In the genomic region with DNA sequence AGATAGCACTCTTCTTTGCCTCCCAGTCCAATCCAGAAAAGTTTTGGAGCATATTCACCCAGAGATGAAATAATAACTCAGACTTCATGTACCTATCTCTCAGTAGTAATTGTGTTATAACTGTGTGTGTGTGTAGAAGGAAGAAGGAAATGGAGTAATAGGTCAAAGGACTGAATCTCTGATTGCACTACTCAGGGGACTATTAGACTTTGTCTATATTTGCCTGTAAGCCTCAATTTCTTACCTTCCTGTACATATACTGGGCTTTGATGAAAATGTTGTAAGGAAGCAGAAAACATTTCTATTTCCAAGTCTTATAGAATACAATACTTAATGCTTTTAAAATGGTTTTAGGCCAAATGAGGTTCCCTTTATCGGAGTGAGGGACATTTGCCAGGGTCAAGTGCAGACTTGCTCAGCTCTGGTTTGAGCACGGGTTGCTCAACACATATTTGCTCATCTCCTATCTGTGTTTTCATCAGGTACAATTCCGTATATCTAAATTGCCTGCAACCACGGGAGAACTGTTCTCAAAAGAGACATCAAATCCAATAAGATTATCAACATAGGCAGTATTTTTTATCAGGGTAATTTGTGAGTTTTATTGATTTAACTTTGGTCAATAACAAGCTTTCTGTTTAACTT, we compare ENCODE assay signal across 1 cellular context.
TF ChIP-seq lines count a peak whose summit lies in the region.

No MANE protein-coding gene starts in this region.

TF ChIP-seq in liver, 16 proteins besides CTCF, POLR2A, EP300 and RAD21 (continued from another document):
- TF ChIP-seq SP1 (IDR thresholded peaks at IDR 0.05) (peak; percentile 49), HNF4G (IDR thresholded peaks at IDR 0.05) (peak; percentile 70), FOXA1 (IDR thresholded peaks at IDR 0.05) (no peak), GABPA (IDR thresholded peaks at IDR 0.05 in 1 of 2, conservative IDR thresholded peaks at IDR 0.05 in 1 of 2) (no peak), YY1 (IDR thresholded peaks at IDR 0.05) (peak; percentile 41), HNF4A (conservative IDR thresholded peaks at IDR 0.05) (peak; percentile 83 to 90), JUND (IDR thresholded peaks at IDR 0.05) (peak in 1 of 2 donors; percentile 66), NR2F2 (IDR thresholded peaks at IDR 0.05) (peak; percentile 41), TAF1 (conservative IDR thresholded peaks at IDR 0.05) (no peak), RXRA (IDR thresholded peaks at IDR 0.05) (peak; percentile 54 to 65), EGR1 (IDR thresholded peaks at IDR 0.05; ENCODE audit: low read depth in 2 of 2) (no peak)
- TF ChIP-seq, protein P1, sequence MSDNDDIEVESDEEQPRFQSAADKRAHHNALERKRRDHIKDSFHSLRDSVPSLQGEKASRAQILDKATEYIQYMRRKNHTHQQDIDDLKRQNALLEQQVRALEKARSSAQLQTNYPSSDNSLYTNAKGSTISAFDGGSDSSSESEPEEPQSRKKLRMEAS (IDR thresholded peaks at IDR 0.05) = peak; percentile 43
- TF ChIP-seq, protein P2, sequence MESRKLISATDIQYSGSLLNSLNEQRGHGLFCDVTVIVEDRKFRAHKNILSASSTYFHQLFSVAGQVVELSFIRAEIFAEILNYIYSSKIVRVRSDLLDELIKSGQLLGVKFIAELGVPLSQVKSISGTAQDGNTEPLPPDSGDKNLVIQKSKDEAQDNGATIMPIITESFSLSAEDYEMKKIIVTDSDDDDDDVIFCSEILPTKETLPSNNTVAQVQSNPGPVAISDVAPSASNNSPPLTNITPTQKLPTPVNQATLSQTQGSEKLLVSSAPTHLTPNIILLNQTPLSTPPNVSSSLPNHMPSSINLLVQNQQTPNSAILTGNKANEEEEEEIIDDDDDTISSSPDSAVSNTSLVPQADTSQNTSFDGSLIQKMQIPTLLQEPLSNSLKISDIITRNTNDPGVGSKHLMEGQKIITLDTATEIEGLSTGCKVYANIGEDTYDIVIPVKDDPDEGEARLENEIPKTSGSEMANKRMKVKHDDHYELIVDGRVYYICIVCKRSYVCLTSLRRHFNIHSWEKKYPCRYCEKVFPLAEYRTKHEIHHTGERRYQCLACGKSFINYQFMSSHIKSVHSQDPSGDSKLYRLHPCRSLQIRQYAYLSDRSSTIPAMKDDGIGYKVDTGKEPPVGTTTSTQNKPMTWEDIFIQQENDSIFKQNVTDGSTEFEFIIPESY (IDR thresholded peaks at IDR 0.05) = peak; percentile 32
- TF ChIP-seq, protein P3, sequence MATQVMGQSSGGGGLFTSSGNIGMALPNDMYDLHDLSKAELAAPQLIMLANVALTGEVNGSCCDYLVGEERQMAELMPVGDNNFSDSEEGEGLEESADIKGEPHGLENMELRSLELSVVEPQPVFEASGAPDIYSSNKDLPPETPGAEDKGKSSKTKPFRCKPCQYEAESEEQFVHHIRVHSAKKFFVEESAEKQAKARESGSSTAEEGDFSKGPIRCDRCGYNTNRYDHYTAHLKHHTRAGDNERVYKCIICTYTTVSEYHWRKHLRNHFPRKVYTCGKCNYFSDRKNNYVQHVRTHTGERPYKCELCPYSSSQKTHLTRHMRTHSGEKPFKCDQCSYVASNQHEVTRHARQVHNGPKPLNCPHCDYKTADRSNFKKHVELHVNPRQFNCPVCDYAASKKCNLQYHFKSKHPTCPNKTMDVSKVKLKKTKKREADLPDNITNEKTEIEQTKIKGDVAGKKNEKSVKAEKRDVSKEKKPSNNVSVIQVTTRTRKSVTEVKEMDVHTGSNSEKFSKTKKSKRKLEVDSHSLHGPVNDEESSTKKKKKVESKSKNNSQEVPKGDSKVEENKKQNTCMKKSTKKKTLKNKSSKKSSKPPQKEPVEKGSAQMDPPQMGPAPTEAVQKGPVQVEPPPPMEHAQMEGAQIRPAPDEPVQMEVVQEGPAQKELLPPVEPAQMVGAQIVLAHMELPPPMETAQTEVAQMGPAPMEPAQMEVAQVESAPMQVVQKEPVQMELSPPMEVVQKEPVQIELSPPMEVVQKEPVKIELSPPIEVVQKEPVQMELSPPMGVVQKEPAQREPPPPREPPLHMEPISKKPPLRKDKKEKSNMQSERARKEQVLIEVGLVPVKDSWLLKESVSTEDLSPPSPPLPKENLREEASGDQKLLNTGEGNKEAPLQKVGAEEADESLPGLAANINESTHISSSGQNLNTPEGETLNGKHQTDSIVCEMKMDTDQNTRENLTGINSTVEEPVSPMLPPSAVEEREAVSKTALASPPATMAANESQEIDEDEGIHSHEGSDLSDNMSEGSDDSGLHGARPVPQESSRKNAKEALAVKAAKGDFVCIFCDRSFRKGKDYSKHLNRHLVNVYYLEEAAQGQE (IDR thresholded peaks at IDR 0.05) = no peak
- TF ChIP-seq, protein P4, sequence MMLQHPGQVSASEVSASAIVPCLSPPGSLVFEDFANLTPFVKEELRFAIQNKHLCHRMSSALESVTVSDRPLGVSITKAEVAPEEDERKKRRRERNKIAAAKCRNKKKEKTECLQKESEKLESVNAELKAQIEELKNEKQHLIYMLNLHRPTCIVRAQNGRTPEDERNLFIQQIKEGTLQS (IDR thresholded peaks at IDR 0.05) = no peak
